Comparison of ENCODE assay signal across 23 cellular contexts in the genomic region with DNA sequence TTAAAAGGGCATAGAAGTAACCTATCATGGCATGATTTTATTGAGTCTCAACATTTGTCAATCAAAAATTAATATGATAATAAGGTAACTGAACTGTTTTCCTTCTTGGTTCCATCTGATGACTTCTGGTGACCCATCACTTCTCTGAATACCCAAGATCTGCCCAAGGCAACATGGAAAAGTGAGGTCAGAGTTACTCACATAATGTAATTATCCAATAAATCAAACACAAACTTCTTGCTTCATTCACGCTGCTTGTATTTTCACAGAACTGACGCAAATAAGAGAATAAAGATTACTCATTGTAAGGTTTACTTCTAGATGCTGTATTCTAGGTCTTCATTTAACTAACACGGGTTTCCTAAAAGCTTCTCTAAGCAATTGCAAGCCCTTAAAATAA.
"Had no signal": no experiment of that assay in that cellular context is flagged by ENCODE, and none has a peak within 500 bp of the region (broad histone marks: within the 10 kb centered on the region; RNA-seq: fewer than 3 reads in every experiment).

No MANE protein-coding gene starts in this region.

- H3K4me1 ChIP-seq: SJCRH30 had no signal

- H3K27me3 ChIP-seq: MG63, SJCRH30 had no signal

- DNase-seq: activated CD4-positive, alpha-beta T cell treated with anti-CD3 and anti-CD28 coated beads, Interleukin-2, amount 10 ng/mL, durations not matched to agents 24 days and 14 days; activated CD4-positive, alpha-beta T cell treated with anti-CD3 and anti-CD28 coated beads, Interleukin-2, amount 50 U/mL, for 48 hours; activated CD8-positive, alpha-beta memory T cell treated with anti-CD3 and anti-CD28 coated beads, Interleukin-2, amount 10 ng/mL, durations not matched to agents 7 days and 5 days; activated effector memory CD4-positive, alpha-beta T cell treated with Interleukin-2 at 50 U/mL for 16 hours; activated naive CD4-positive, alpha-beta T cell; activated T-cell treated with anti-CD3 and anti-CD28 coated beads, Interleukin-2, amount 50 U/mL, for 24 hours; aorta; KG1; MG63; MV-4-11; NCI-H1105; NCI-H1436; NCI-H1694 treated with DMSO at 0.1 percent for 48 hours; NCI-H2081; NCI-H510A treated with DMSO at 0.1 percent for 48 hours; NCI-H69; NK-92 treated with Interleukin-12 subunit alpha and Interleukin-12 subunit beta, amount 100 ng/mL, for 24 hours; Right ventricle myocardium superior; SJCRH30; SK-N-SH; T-helper 1 cell; WERI-Rb-1 had no signal

- H3K9me3 ChIP-seq: MG63, SJCRH30, SK-N-SH had no signal

- ATAC-seq: activated CD4-positive, CD25-positive, alpha-beta regulatory T cell treated with anti-CD3 and anti-CD28 coated beads, Interleukin-2, amount 50 U/mL, for 24 hours; activated CD8-positive, alpha-beta memory T cell treated with anti-CD3 and anti-CD28 coated beads, Interleukin-2, amount 10 ng/mL, durations not matched to agents 7 days and 5 days had no signal

- H3K4me3 ChIP-seq: MG63, SJCRH30 had no signal

- H3K27ac ChIP-seq: SJCRH30, WERI-Rb-1 had no signal

- H3K36me3 ChIP-seq: MG63, SJCRH30, WERI-Rb-1 had no signal
